Comparison of ENCODE assay signal across 15 cellular contexts in the genomic region with DNA sequence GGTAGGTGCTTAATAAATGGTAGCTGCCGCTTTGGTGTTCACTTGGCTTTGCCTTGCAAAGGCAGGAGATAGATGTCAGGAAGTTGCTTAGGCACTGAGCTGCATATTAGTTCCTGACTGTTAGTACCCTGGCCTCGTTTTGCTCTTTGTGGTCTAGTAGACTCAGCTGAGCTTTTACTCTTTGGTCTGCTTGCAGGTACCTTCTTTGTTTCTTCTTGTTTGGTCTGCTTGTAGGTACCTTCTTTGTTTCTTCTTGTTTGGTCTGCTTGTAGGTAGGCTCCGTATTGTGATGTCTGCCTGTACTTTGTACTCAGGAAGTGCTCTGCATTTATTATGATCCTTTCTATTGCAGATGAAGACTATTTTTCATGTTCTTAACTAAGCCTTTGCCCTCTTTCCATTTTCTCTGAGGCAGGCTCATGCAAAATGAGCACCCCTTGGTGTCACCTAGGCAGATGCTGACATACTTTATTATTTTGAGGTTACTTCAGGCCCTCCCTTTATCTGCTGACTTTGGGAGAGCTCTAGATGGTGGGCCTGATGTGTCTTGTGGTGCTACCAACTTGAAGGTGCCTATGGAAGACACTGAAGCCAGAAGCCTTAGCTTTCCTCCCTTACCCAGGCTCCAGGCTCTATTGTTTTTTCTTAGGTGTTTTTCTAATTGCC. TPM values are rescaled to one million over a fixed set of nuclear protein-coding genes. Genes with fewer than 3 reads are reported as not detected.
DNase-seq lines count a peak whose midpoint lies in the region; ATAC-seq and TF ChIP-seq lines count a peak whose summit lies in the region.
"Had no signal": no experiment of that assay in that cellular context is flagged by ENCODE, and none has a peak within 500 bp of the region (broad histone marks: within the 10 kb centered on the region; RNA-seq: fewer than 3 reads in every experiment).

No MANE protein-coding gene starts in this region.

- peaks cover 40 to 56% of the 10 kb centered on the region in 2 donors for H3K4me1 ChIP-seq in duodenal mucosa (ENCODE audit: control insufficient read depth in 1 of 2, insufficient read depth in 2 of 2, low read length in 2 of 2)
- H3K4me1 ChIP-seq in thymus (ENCODE audit: control insufficient read depth, insufficient read depth, low read length): peaks cover 22% of the 10 kb centered on the region
- H3K4me1 ChIP-seq in GM23248 (ENCODE audit: insufficient read depth): peaks cover 5% of the 10 kb centered on the region; the same call in 1 of the 2 replicates

- H3K9ac ChIP-seq in duodenal mucosa (ENCODE audit: low read depth in 1 of 2, low read length in 2 of 2) (peak overlapping the region in 1 of 2 donors; percentile 15), GM23248 (no peak overlapping the region)

- H3K4me3 ChIP-seq in NB4 (ENCODE audit: low read depth, low read length): no peak overlapping the region
- peak overlapping the region; percentile 33 to 45 for H3K4me3 ChIP-seq in duodenal mucosa (ENCODE audit: low read depth in 1 of 2, low read length in 2 of 2)
- peak overlapping the region; percentile 20 for H3K4me3 ChIP-seq in thymus (ENCODE audit: low read length)
- H3K4me3 ChIP-seq in lower leg skin (ENCODE audit: low read depth, poor library complexity, severe bottlenecking): no peak overlapping the region
- H3K4me3 ChIP-seq in GM23248: no peak overlapping the region
- H3K4me3 ChIP-seq: left ventricle myocardium inferior, psoas muscle had no signal

- H3K9me3 ChIP-seq in duodenal mucosa (ENCODE audit: control insufficient read depth in 1 of 2, low read length in 2 of 2) (no peaks in the 10 kb centered on the region), thymus (ENCODE audit: control insufficient read depth) (no peaks in the 10 kb centered on the region), GM23248 (ENCODE audit: low read depth) (no peaks in the 10 kb centered on the region)
- H3K9me3 ChIP-seq: left ventricle myocardium inferior, psoas muscle had no signal

- TF ChIP-seq CTCF in NB4 (IDR thresholded peaks at IDR 0.05; ENCODE audit: low read depth, low read length): no peak
- no peak for TF ChIP-seq CTCF in lower leg skin (IDR thresholded peaks at IDR 0.05)

- H3K27ac ChIP-seq in duodenal mucosa (ENCODE audit: low read depth, low read length): no peak overlapping the region
- H3K27ac ChIP-seq in thymus (ENCODE audit: low read depth): peak overlapping the region; percentile 93
- no peak overlapping the region for H3K27ac ChIP-seq in GM23248
- H3K27ac ChIP-seq: left ventricle myocardium inferior, psoas muscle had no signal

- H3K9me2 ChIP-seq in GM23248 (ENCODE audit: insufficient read depth): no peaks in the 10 kb centered on the region

- H3K27me3 Mint-ChIP-seq in activated T-cell treated with anti-CD3 and anti-CD28 coated beads, Interleukin-2, amount 50 U/mL, for 4 hours (ENCODE audit: low read depth): no peaks in the 10 kb centered on the region

- no peak for DNase-seq in activated T-cell treated with anti-CD3 and anti-CD28 coated beads, Interleukin-2, amount 50 U/mL, for 4 hours
- no peak for DNase-seq in activated T-cell treated with anti-CD3 and anti-CD28 coated beads, Interleukin-2, amount 50 U/mL, for 1 hour
- DNase-seq in NB4 (ENCODE audit: low read depth) (peak; percentile 20), lower leg skin (ENCODE audit: low spot score in 2 of 2) (no peak), GM23248 (no peak)
- DNase-seq: activated effector memory CD4-positive, alpha-beta T cell treated with Interleukin-2 at 50 U/mL for 16 hours; left ventricle myocardium inferior; natural killer cell; NCI-H2029 treated with DMSO at 0.1 percent for 48 hours; NCI-H524 treated with DMSO at 0.1 percent for 48 hours; psoas muscle had no signal

- 30% methylated on average over 3 of the region's 3 CpGs for WGBS in thymus
- WGBS in lower leg skin, 2 donors: 91 to 92% methylated on average over 3 of the region's 3 CpGs
- 84 to 87% methylated on average over 3 of the region's 3 CpGs for WGBS in GM23248 (ENCODE audit: low coverage in 1 of 2, low lambda C conversion rate in 2 of 2, missing lambda C conversion rate in 2 of 2), 2 experiments

- H3F3A ChIP-seq in GM23248 (ENCODE audit: insufficient read depth): no peaks in the 10 kb centered on the region

- H3K36me3 Mint-ChIP-seq in activated T-cell treated with anti-CD3 and anti-CD28 coated beads, Interleukin-2, amount 50 U/mL, for 4 hours (ENCODE audit: insufficient read depth): peaks cover 26% of the 10 kb centered on the region
- H3K36me3 Mint-ChIP-seq: natural killer cell had no signal

- H3K36me3 ChIP-seq in duodenal mucosa (ENCODE audit: control insufficient read depth in 1 of 2, insufficient read depth in 2 of 2, low read length in 2 of 2) (peaks cover 4 to 12% of the 10 kb centered on the region in 2 donors), thymus (ENCODE audit: control insufficient read depth, insufficient read depth) (peaks cover 8% of the 10 kb centered on the region), GM23248 (ENCODE audit: low read depth) (0 out of 2 replicates have a peak, but pooled peaks cover 4% of the 10 kb centered on the region)

- H4K20me1 ChIP-seq in GM23248 (ENCODE audit: insufficient read depth): no peaks in the 10 kb centered on the region

- peaks cover 61% of the 10 kb centered on the region for H3K79me2 ChIP-seq in GM23248 (ENCODE audit: insufficient read depth)

- H3K4me1 Mint-ChIP-seq in activated T-cell treated with anti-CD3 and anti-CD28 coated beads, Interleukin-2, amount 50 U/mL, for 4 hours (ENCODE audit: low read depth): peaks cover 49% of the 10 kb centered on the region

- peak overlapping the region; percentile 33 for H3K4me3 Mint-ChIP-seq in activated T-cell treated with anti-CD3 and anti-CD28 coated beads, Interleukin-2, amount 50 U/mL, for 4 hours
- H3K4me3 Mint-ChIP-seq: natural killer cell had no signal

- H2AFZ ChIP-seq in GM23248: no peak overlapping the region

- in situ Hi-C loops in GM23248 (cut with MboI): loop anchor here (25.0 kb wide), 1 partner anchor 510 kb away; no protein-coding TSS in a partner anchor

- TF ChIP-seq POLR2A in NB4 (IDR thresholded peaks at IDR 0.05; ENCODE audit: extremely low read depth, insufficient read length) (no peak), lower leg skin (IDR thresholded peaks at IDR 0.05) (no peak)

- no peaks in the 10 kb centered on the region for H3K9me3 Mint-ChIP-seq in activated T-cell treated with anti-CD3 and anti-CD28 coated beads, Interleukin-2, amount 50 U/mL, for 4 hours
- H3K9me3 Mint-ChIP-seq: natural killer cell had no signal

- intact Hi-C loops in lower leg skin (cut with DNase I; ENCODE audit: low total_unique reads): no loop called here

- H3K4me2 ChIP-seq in GM23248 (ENCODE audit: unreplicated experiment): no peak overlapping the region

- no peak for ATAC-seq in activated T-cell treated with anti-CD3 and anti-CD28 coated beads, Interleukin-2, amount 50 U/mL, for 4 hours
- ATAC-seq in GM21619 (IDR thresholded peaks at IDR 0.05; ENCODE audit: unreplicated experiment): no peak
- ATAC-seq: activated CD4-positive, CD25-positive, alpha-beta regulatory T cell treated with anti-CD3 and anti-CD28 coated beads, Interleukin-2, amount 50 U/mL, for 24 hours; natural killer cell; psoas muscle had no signal

- no peaks in the 10 kb centered on the region for H3K27me3 ChIP-seq in duodenal mucosa (ENCODE audit: control insufficient read depth in 1 of 2, insufficient read depth in 2 of 2, low read length in 2 of 2)
- no peaks in the 10 kb centered on the region for H3K27me3 ChIP-seq in thymus (ENCODE audit: control insufficient read depth, insufficient read depth)
- no peaks in the 10 kb centered on the region for H3K27me3 ChIP-seq in GM23248 (replicated peaks; ENCODE audit: insufficient read depth)

RNA-seq across cellular contexts. Expression of gene RPIA, which starts 6.0 kb away (rescaled TPM):
- total RNA-seq in activated T-cell treated with anti-CD3 and anti-CD28 coated beads, Interleukin-2, amount 50 U/mL, for 4 hours: 100 to 1,000 TPM in 1 of 3 donors, 10 to 100 TPM in 2; 89.1 to 109 (median 94.4) TPM
- polyA plus RNA-seq in thymus (53.9 TPM), GM23248 (2016; fragmentation: Nextera tagmentation; extraction: Ambion mirVana) (9.2 and 10.6 TPM in 2 replicates)
- 10 to 100 TPM in 1 of 4 donors, 1 to 10 TPM in 3; 5.9 to 14.1 (median 8.5) TPM for total RNA-seq in lower leg skin
- total RNA-seq in GM23248 (2014; rRNA removed; shearing (Covaris generic)): 3.0 and 5.8 TPM in 2 replicates

Comparison
In these comparisons a context has a peak if more than half of its experiments do, and no peak if none do; other contexts are left out.
1. H3K4me3 ChIP-seq: peak in duodenal mucosa (2 of 2) and thymus (single experiment); none in NB4 (single experiment), lower leg skin (single experiment) and GM23248 (single experiment).
2. RNA of gene RPIA, which starts 6.0 kb away (total RNA-seq): 89.1 to 109 TPM in activated T-cell treated with anti-CD3 and anti-CD28 coated beads, Interleukin-2, amount 50 U/mL, for 4 hours; 5.9 to 14.1 TPM in lower leg skin and 3.0 to 5.8 TPM in GM23248; every median in the first group is over 4 times any median in the second.